Comparison of ENCODE assay signal across 24 cellular contexts in the genomic region with DNA sequence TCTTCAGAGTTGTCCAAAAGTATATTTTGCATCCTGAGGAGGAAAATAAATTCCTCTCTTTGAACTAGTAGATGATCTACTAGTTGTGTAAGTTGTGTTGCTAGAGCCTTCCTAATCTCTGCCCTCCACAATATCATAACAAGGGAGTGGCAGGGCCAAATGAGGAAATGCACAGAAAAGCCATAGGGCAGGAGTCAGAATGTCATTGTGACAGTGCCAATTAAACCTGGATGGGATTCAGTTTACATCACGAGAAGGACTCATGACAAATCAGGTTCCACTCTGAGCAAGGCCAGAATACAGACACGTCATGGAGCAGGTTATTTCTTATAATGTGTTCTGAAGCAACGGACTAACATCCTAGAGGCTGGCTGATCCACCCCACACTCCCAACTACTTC.
"Had no signal": no experiment of that assay in that cellular context is flagged by ENCODE, and none has a peak within 500 bp of the region (broad histone marks: within the 10 kb centered on the region; RNA-seq: fewer than 3 reads in every experiment).

No MANE protein-coding gene starts in this region.

- H3K27me3 ChIP-seq: brain microvascular endothelial cell had no signal

- H3K36me3 ChIP-seq: brain microvascular endothelial cell had no signal

- DNase-seq: activated CD4-positive, alpha-beta memory T cell treated with anti-CD3 and anti-CD28 coated beads for 36 hours; activated CD4-positive, alpha-beta T cell treated with anti-CD3 and anti-CD28 coated beads for 36 hours; activated CD4-positive, alpha-beta T cell treated with anti-CD3 and anti-CD28 coated beads, Interleukin-2, amount 10 ng/mL, durations not matched to agents 24 days and 14 days; activated CD4-positive, CD25-positive, alpha-beta regulatory T cell; activated CD4-positive, CD25-positive, alpha-beta regulatory T cell treated with anti-CD3 and anti-CD28 coated beads, Interleukin-2, amount 50 U/mL, for 72 hours; activated CD8-positive, alpha-beta memory T cell treated with anti-CD3 and anti-CD28 coated beads, Interleukin-2, amount 10 ng/mL, durations not matched to agents 7 days and 5 days; activated CD8-positive, alpha-beta memory T cell treated with anti-CD3 and anti-CD28 coated beads, Interleukin-2, amount 50 U/mL, for 4 hours; activated CD8-positive, alpha-beta T cell treated with anti-CD3 and anti-CD28 coated beads, Interleukin-2, amount 10 ng/mL, durations not matched to agents 7 days and 5 days; activated gamma-delta T cell; activated naive CD4-positive, alpha-beta T cell; activated naive CD4-positive, alpha-beta T cell treated with anti-CD3 and anti-CD28 coated beads, Interleukin-2, amount 10 ng/mL, durations not matched to agents 7 days and 5 days; activated naive CD8-positive, alpha-beta T cell treated with anti-CD3 and anti-CD28 coated beads, Interleukin-2, amount 10 ng/mL, durations not matched to agents 7 days and 5 days; activated T-cell treated with anti-CD3 and anti-CD28 coated beads, Interleukin-2, amount 50 U/mL, for 1 hour; activated T-cell treated with anti-CD3 and anti-CD28 coated beads, Interleukin-2, amount 50 U/mL, for 48 hours; brain microvascular endothelial cell; caudate nucleus; dorsolateral prefrontal cortex; effector memory CD4-positive, alpha-beta T cell; endodermal cell; foreskin fibroblast; head of caudate nucleus; T-helper 2 cell had no signal

- H3K27ac ChIP-seq: brain microvascular endothelial cell, dorsolateral prefrontal cortex had no signal

- ATAC-seq: activated CD4-positive, alpha-beta T cell treated with anti-CD3 and anti-CD28 coated beads for 36 hours; activated CD8-positive, alpha-beta memory T cell treated with anti-CD3 and anti-CD28 coated beads, Interleukin-2, amount 10 ng/mL, durations not matched to agents 7 days and 5 days; activated CD8-positive, alpha-beta T cell treated with anti-CD3 and anti-CD28 coated beads, Interleukin-2, amount 10 ng/mL, durations not matched to agents 7 days and 5 days; activated naive CD4-positive, alpha-beta T cell treated with anti-CD3 and anti-CD28 coated beads, Interleukin-2, amount 50 U/mL, for 72 hours; esophagus mucosa had no signal

- H3K4me3 ChIP-seq: dorsolateral prefrontal cortex had no signal
